In the genomic region with DNA sequence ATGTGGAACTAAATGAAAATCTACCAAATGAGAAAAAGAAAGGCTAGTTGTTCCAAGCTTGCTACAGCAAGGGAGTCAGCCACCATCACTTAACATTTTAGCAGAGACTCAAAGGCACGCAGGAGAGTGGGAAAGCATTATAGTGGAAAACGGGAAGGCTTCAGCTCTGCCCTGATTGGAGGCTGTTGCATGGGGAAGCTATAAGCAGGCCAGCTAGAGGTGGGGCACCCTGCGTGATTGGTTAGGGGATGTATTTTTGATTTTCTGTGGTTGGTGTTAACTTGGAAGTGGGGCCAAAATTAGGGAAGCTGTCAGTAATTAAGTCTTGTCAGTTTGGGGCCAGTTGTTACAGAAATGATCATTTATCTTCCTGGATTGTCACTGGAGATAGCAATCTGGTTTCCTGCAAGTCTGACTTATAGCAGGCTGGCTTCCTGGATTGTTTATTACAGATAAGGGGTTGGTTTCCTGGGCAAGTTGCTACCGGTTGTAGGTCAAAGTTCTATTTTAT, we compare ENCODE assay signal across 12 cellular contexts.
A peak's percentile ranks its signal among the peaks of the same experiment; 100 is the strongest.
DNase-seq lines count a peak whose midpoint lies in the region; ATAC-seq and TF ChIP-seq lines count a peak whose summit lies in the region.
"Had no signal": no experiment of that assay in that cellular context is flagged by ENCODE, and none has a peak within 500 bp of the region (broad histone marks: within the 10 kb centered on the region; RNA-seq: fewer than 3 reads in every experiment).

No MANE protein-coding gene starts in this region.

- no peak overlapping the region for H3K4me2 ChIP-seq in hepatocyte

- no peak for TF ChIP-seq POLR2A in suprapubic skin (IDR thresholded peaks at IDR 0.05)

- H3K79me2 ChIP-seq in hepatocyte: no peaks in the 10 kb centered on the region

- CTCF ChIA-PET in CD4-positive, alpha-beta T cell (lab: Charles Lee): no interaction called here

- H3K9me3 ChIP-seq in hepatocyte (ENCODE audit: low read depth): no peaks in the 10 kb centered on the region
- no peaks in the 10 kb centered on the region for H3K9me3 ChIP-seq in suprapubic skin
- no peaks in the 10 kb centered on the region for H3K9me3 ChIP-seq in CD4-positive, alpha-beta T cell (ENCODE audit: control insufficient read depth, low read length)
- H3K9me3 ChIP-seq: Peyer's patch had no signal

- no peaks in the 10 kb centered on the region for H4K20me1 ChIP-seq in hepatocyte (ENCODE audit: insufficient read depth, poor library complexity, severe bottlenecking)

- peak; percentile 21 for DNase-seq in DMS 273 (lab: John Stamatoyannopoulos, UW; ENCODE audit: unreplicated experiment)
- no peak for DNase-seq in DMS 273 treated with DMSO at 0.1 percent for 48 hours (lab: John Stamatoyannopoulos, UW)
- peak; percentile 79 for DNase-seq in UCSD-AML1 (lab: John Stamatoyannopoulos, UW; ENCODE audit: unreplicated experiment)
- no peak for DNase-seq in hepatocyte (ENCODE audit: low spot score)
- no peak for DNase-seq in suprapubic skin (ENCODE audit: low spot score in 2 of 2)
- DNase-seq in CD4-positive, alpha-beta T cell: no peak
- DNase-seq in T-helper 2 cell treated with Interferon-gamma antibody and Interleukin-4, amounts not matched to agents 5 μg/mL and 100 μg/mL, for 36 hours (ENCODE audit: low spot score): no peak
- DNase-seq in DMS153 treated with DMSO at 0.1 percent for 48 hours (lab: John Stamatoyannopoulos, UW; ENCODE audit: unreplicated experiment): no peak
- DNase-seq: 8988T, NCI-H1092 had no signal

- WGBS in hepatocyte (ENCODE audit: low lambda C conversion rate, missing lambda C conversion rate): 53% methylated on average over 4 of the region's 4 CpGs
- 60% methylated on average over 4 of the region's 4 CpGs for WGBS in suprapubic skin

- H3K36me3 Mint-ChIP-seq in CD4-positive, alpha-beta T cell (ENCODE audit: low read depth): no peaks in the 10 kb centered on the region
- no peaks in the 10 kb centered on the region for H3K36me3 Mint-ChIP-seq in T-helper 2 cell treated with Interferon-gamma antibody and Interleukin-4, amounts not matched to agents 5 μg/mL and 100 μg/mL, for 36 hours (ENCODE audit: low read depth)

- H3K4me1 Mint-ChIP-seq in CD4-positive, alpha-beta T cell (ENCODE audit: low read depth): peaks cover 7% of the 10 kb centered on the region
- H3K4me1 Mint-ChIP-seq in T-helper 2 cell treated with Interferon-gamma antibody and Interleukin-4, amounts not matched to agents 5 μg/mL and 100 μg/mL, for 36 hours (ENCODE audit: low read depth): peaks cover 19% of the 10 kb centered on the region

- no peaks in the 10 kb centered on the region for H3K9me2 ChIP-seq in hepatocyte (replicated peaks; ENCODE audit: insufficient read depth)

- H3K4me3 ChIP-seq in hepatocyte: no peak overlapping the region
- no peak overlapping the region for H3K4me3 ChIP-seq in suprapubic skin
- H3K4me3 ChIP-seq: Peyer's patch had no signal

- H3K27ac Mint-ChIP-seq in CD4-positive, alpha-beta T cell: no peak overlapping the region
- no peak overlapping the region for H3K27ac Mint-ChIP-seq in T-helper 2 cell treated with Interferon-gamma antibody and Interleukin-4, amounts not matched to agents 5 μg/mL and 100 μg/mL, for 36 hours
- H3K27ac Mint-ChIP-seq: activated CD8-positive, alpha-beta T cell treated with anti-CD3 and anti-CD28 coated beads for 36 hours had no signal

- no peak for ATAC-seq in CD4-positive, alpha-beta T cell (ENCODE audit: poor library complexity)

- H3K27ac ChIP-seq in hepatocyte (peak overlapping the region; percentile 67), suprapubic skin (peak overlapping the region; percentile 64)
- H3K27ac ChIP-seq in CD4-positive, alpha-beta T cell (ENCODE audit: low read depth, low read length): no peak overlapping the region

- no peaks in the 10 kb centered on the region for H3K27me3 Mint-ChIP-seq in CD4-positive, alpha-beta T cell
- H3K27me3 Mint-ChIP-seq in T-helper 2 cell treated with Interferon-gamma antibody and Interleukin-4, amounts not matched to agents 5 μg/mL and 100 μg/mL, for 36 hours (ENCODE audit: low read depth): no peaks in the 10 kb centered on the region

- no peak for TF ChIP-seq EP300 in suprapubic skin (IDR thresholded peaks at IDR 0.05)

- POLR2A ChIA-PET in CD4-positive, alpha-beta T cell (lab: Charles Lee): no interaction called here

- no peak overlapping the region for H2AFZ ChIP-seq in hepatocyte

- TF ChIP-seq CTCF in hepatocyte (IDR thresholded peaks at IDR 0.05; ENCODE audit: poor library complexity) (no peak), suprapubic skin (IDR thresholded peaks at IDR 0.05) (no peak)
- TF ChIP-seq CTCF in CD4-positive, alpha-beta T cell (IDR thresholded peaks at IDR 0.05): no peak

- H3K4me3 Mint-ChIP-seq in CD4-positive, alpha-beta T cell: no peak overlapping the region
- no peak overlapping the region for H3K4me3 Mint-ChIP-seq in T-helper 2 cell treated with Interferon-gamma antibody and Interleukin-4, amounts not matched to agents 5 μg/mL and 100 μg/mL, for 36 hours
- H3K4me3 Mint-ChIP-seq: activated CD8-positive, alpha-beta T cell treated with anti-CD3 and anti-CD28 coated beads for 36 hours had no signal

- H3K4me1 ChIP-seq in hepatocyte (ENCODE audit: insufficient read depth) (peaks cover 20% of the 10 kb centered on the region), suprapubic skin (peaks cover 22% of the 10 kb centered on the region)

- peaks cover 2% of the 10 kb centered on the region for H3K9me3 Mint-ChIP-seq in CD4-positive, alpha-beta T cell
- H3K9me3 Mint-ChIP-seq in T-helper 2 cell treated with Interferon-gamma antibody and Interleukin-4, amounts not matched to agents 5 μg/mL and 100 μg/mL, for 36 hours: no peaks in the 10 kb centered on the region
- H3K9me3 Mint-ChIP-seq: activated CD8-positive, alpha-beta T cell treated with anti-CD3 and anti-CD28 coated beads for 36 hours had no signal

- intact Hi-C loops in CD4-positive, alpha-beta T cell (cut with DNase I, micrococcal nuclease): no loop called here

- H3K27me3 ChIP-seq in hepatocyte (no peaks in the 10 kb centered on the region), suprapubic skin (no peaks in the 10 kb centered on the region)
- no peaks in the 10 kb centered on the region for H3K27me3 ChIP-seq in CD4-positive, alpha-beta T cell (ENCODE audit: control insufficient read depth, insufficient read depth, low read length)
- H3K27me3 ChIP-seq: Peyer's patch had no signal

- H3K36me3 ChIP-seq in hepatocyte (replicated peaks; ENCODE audit: insufficient read depth, low read depth) (no peaks in the 10 kb centered on the region), suprapubic skin (no peaks in the 10 kb centered on the region)
- H3K36me3 ChIP-seq: Peyer's patch had no signal

Comparison
In these comparisons a context has a peak if more than half of its experiments do, and no peak if none do; other contexts are left out.
1. DNase-seq: peak in DMS 273 (single experiment) and UCSD-AML1 (single experiment); none in DMS 273 treated with DMSO at 0.1 percent for 48 hours (single experiment), hepatocyte (single experiment), suprapubic skin (0 of 2), CD4-positive, alpha-beta T cell (0 of 10), T-helper 2 cell treated with Interferon-gamma antibody and Interleukin-4, amounts not matched to agents 5 μg/mL and 100 μg/mL, for 36 hours (single experiment) and DMS153 treated with DMSO at 0.1 percent for 48 hours (single experiment).